ENCODE assay signal across 8 cellular contexts in genomic region chr13:20566917-20567755, GRCh38. TPM values are rescaled to one million over a fixed set of nuclear protein-coding genes. Genes with fewer than 3 reads are reported as not detected.
DNase-seq lines count a peak whose midpoint lies in the region; ATAC-seq and TF ChIP-seq lines count a peak whose summit lies in the region.

Gene IFT88, plus strand, starts transcription at chr13:20567157. Its CDS starts 7,229 bp downstream, at chr13:20574386.

- 1% methylated on average over 32 to 72 of the region's 72 CpGs for WGBS in spleen, 5 donors

- in situ Hi-C loops in GM18951 (cut with MboI; ENCODE audit: low sequenced_read_pairs, unreplicated experiment) = no loop called here

- no peaks in the 10 kb centered on the region for H3K27me3 ChIP-seq in spleen (replicated peaks in 1 of 7)

- ATAC-seq in HG03159 (IDR thresholded peaks at IDR 0.05; ENCODE audit: unreplicated experiment) = peak; percentile 81

- peak; percentile 62 for TF ChIP-seq POLR2A in GM18951 (IDR thresholded peaks at IDR 0.05; ENCODE audit: extremely low read depth, insufficient read depth, insufficient read length)
- peak in 1 of 3 donors; percentile 48 for TF ChIP-seq POLR2A in spleen (IDR thresholded peaks at IDR 0.05)

- peak; percentile 46 for DNase-seq in AG09309 (ENCODE audit: low read depth)
- DNase-seq in NCI-H226 = peak; percentile 58
- DNase-seq in activated CD4-positive, CD25-positive, alpha-beta regulatory T cell (lab: John Stamatoyannopoulos, UW) = peak; percentile 60 to 69 (median 64)
- peak; percentile 16 to 95 (median 85) for DNase-seq in caudate nucleus (lab: John Stamatoyannopoulos, UW)
- DNase-seq in iris pigment epithelial cell (ENCODE audit: low read depth) = peak; percentile 86
- peak; percentile 97 for DNase-seq in spleen

- peaks cover 0 to 21% (median 17%) of the 10 kb centered on the region in 6 donors for H3K4me1 ChIP-seq in spleen

- peaks cover 0 to 16% (median 12%) of the 10 kb centered on the region in 8 donors for H3K9me3 ChIP-seq in spleen

- intact Hi-C loops in spleen (cut with DNase I; ENCODE audit: low total_unique reads) = loop anchor here (5.0 kb wide), 1 partner anchor 40 kb away; the partner anchor contains the start of gene CRYL1

- H3K36me3 ChIP-seq in spleen = no peaks in the 10 kb centered on the region

- TF ChIP-seq CTCF in AG09309 (IDR thresholded peaks at IDR 0.05; ENCODE audit: control insufficient read depth, insufficient read depth, low read depth, low read length, missing control alignments) (no peak), spleen (IDR thresholded peaks at IDR 0.05 in 8 of 11, conservative IDR thresholded peaks at IDR 0.05 in 3 of 11) (peak in 5 of 11 experiments; percentile 5 to 53 (median 32))

- peak within 1 kb of the TSS; percentile 96 for H3K27ac ChIP-seq in caudate nucleus (ENCODE audit: low read depth, low read length)
- H3K27ac ChIP-seq in spleen = peak within 1 kb of the TSS; percentile 67 to 93 (median 91)

- H3K4me3 ChIP-seq in AG09309 (ENCODE audit: control insufficient read depth, low read depth, low read length) = peak within 1 kb of the TSS; percentile 74
- peak within 1 kb of the TSS; percentile 70 to 96 (median 86) for H3K4me3 ChIP-seq in spleen

RNA-seq across cellular contexts. Expression of gene IFT88, which starts in this region (rescaled TPM):
- total RNA-seq in spleen = 10 to 100 TPM in 6 of 7 donors, 1 to 10 TPM in 1; 8.8 to 25.5 (median 17.3) TPM
- 1 to 10 TPM; 7.7 to 9.2 (median 8.3) TPM for polyA plus RNA-seq in spleen

Comparison
In these comparisons a context has a peak if more than half of its experiments do, and no peak if none do; other contexts are left out.
1. Peak in every context shown above with its lines: DNase-seq, ATAC-seq, H3K4me3 ChIP-seq and H3K27ac ChIP-seq.
2. DNase-seq: peak in every context shown above with its lines; median percentile 97 in spleen; 86 in iris pigment epithelial cell; 85 in caudate nucleus; 64 in activated CD4-positive, CD25-positive, alpha-beta regulatory T cell; 58 in NCI-H226; 46 in AG09309.